ENCODE assay signal across 7 cellular contexts in genomic region chr7:139106227-139106626, GRCh38. TPM values are rescaled to one million over a fixed set of nuclear protein-coding genes. Genes with fewer than 3 reads are reported as not detected.
DNase-seq lines count a peak whose midpoint lies in the region; ATAC-seq and TF ChIP-seq lines count a peak whose summit lies in the region.
"Not testable (repeated sequence)": the region's sequence is repeated elsewhere in the genome, so short reads cannot be mapped to it uniquely, and the experiment has no call there.

No MANE protein-coding gene starts in this region.

- H3K36me3 Mint-ChIP-seq in activated CD4-positive, alpha-beta T cell treated with anti-CD3 and anti-CD28 coated beads for 36 hours (ENCODE audit: low read depth), result peaks cover 61% of the 10 kb centered on the region
- H3K36me3 Mint-ChIP-seq in activated naive CD8-positive, alpha-beta T cell, result peaks cover 14% of the 10 kb centered on the region
- peaks cover 35% of the 10 kb centered on the region for H3K36me3 Mint-ChIP-seq in stimulated activated memory B cell treated with anti-CD40 and anti-IgM and Interleukin-4, amounts not matched to agents 10 μg/mL and 1 μg/mL and 100 μg/mL, for 72 hours

- peaks cover 15% of the 10 kb centered on the region for H3K79me2 ChIP-seq in OCI-LY1 (ENCODE audit: insufficient read depth, low read length)

- H3K27me3 Mint-ChIP-seq in activated CD4-positive, alpha-beta T cell treated with anti-CD3 and anti-CD28 coated beads for 36 hours; activated naive CD8-positive, alpha-beta T cell; stimulated activated memory B cell treated with anti-CD40 and anti-IgM and Interleukin-4, amounts not matched to agents 10 μg/mL and 1 μg/mL and 100 μg/mL, for 72 hours: not testable (repeated sequence)

- not testable (repeated sequence) for DNase-seq in GM12864 (ENCODE audit: low read depth); fibroblast of the aortic adventitia (ENCODE audit: low read depth)
- peak; percentile 47 for DNase-seq in activated CD4-positive, alpha-beta T cell treated with anti-CD3 and anti-CD28 coated beads for 36 hours

- not testable (repeated sequence) for H3K9me3 ChIP-seq in OCI-LY1 (ENCODE audit: low read length); mononuclear cell (ENCODE audit: low read depth, low read length)

- not testable (repeated sequence) for H3K9ac ChIP-seq in OCI-LY1 (ENCODE audit: low read length)

- peaks cover 57% of the 10 kb centered on the region for H3K4me1 ChIP-seq in OCI-LY1 (ENCODE audit: insufficient read depth, low read length, severe bottlenecking)
- peaks cover 55% of the 10 kb centered on the region for H3K4me1 ChIP-seq in mononuclear cell (ENCODE audit: insufficient read depth, low read length)

- not testable (repeated sequence) for H3K27me3 ChIP-seq in OCI-LY1 (ENCODE audit: insufficient read depth, low read length); mononuclear cell (ENCODE audit: insufficient read depth, low read length)

- ATAC-seq in activated CD4-positive, alpha-beta T cell treated with anti-CD3 and anti-CD28 coated beads for 36 hours; stimulated activated memory B cell treated with anti-CD40 and anti-IgM and Interleukin-4, amounts not matched to agents 10 μg/mL and 1 μg/mL and 100 μg/mL, for 72 hours: not testable (repeated sequence)

- H2AFZ ChIP-seq in OCI-LY1 (ENCODE audit: low read length), result not testable (repeated sequence)

- peak overlapping the region; percentile 99 for H3K4me3 Mint-ChIP-seq in activated CD4-positive, alpha-beta T cell treated with anti-CD3 and anti-CD28 coated beads for 36 hours
- H3K4me3 Mint-ChIP-seq in activated naive CD8-positive, alpha-beta T cell, result peak overlapping the region; percentile 100
- peak overlapping the region; percentile 79 for H3K4me3 Mint-ChIP-seq in stimulated activated memory B cell treated with anti-CD40 and anti-IgM and Interleukin-4, amounts not matched to agents 10 μg/mL and 1 μg/mL and 100 μg/mL, for 72 hours

- H3K36me3 ChIP-seq in OCI-LY1 (ENCODE audit: insufficient read depth, low read length), result not testable (repeated sequence)

- not testable (repeated sequence) for H3K9me3 Mint-ChIP-seq in activated CD4-positive, alpha-beta T cell treated with anti-CD3 and anti-CD28 coated beads for 36 hours (ENCODE audit: low read depth); activated naive CD8-positive, alpha-beta T cell (ENCODE audit: low read depth); stimulated activated memory B cell treated with anti-CD40 and anti-IgM and Interleukin-4, amounts not matched to agents 10 μg/mL and 1 μg/mL and 100 μg/mL, for 72 hours

- intact Hi-C loops in activated CD4-positive, alpha-beta T cell treated with anti-CD3 and anti-CD28 coated beads for 36 hours (cut with DNase I, micrococcal nuclease), result loop anchor here (5.0 kb wide), 3 partner anchors 34 to 644 kb away; partner anchors contain the start of genes TRIM24 (in 1 of the 2) and UBN2 (in 1 of the 2)

- not testable (repeated sequence) for H4K20me1 ChIP-seq in OCI-LY1 (ENCODE audit: insufficient read depth, low read length)

- CTCF ChIA-PET in activated CD4-positive, alpha-beta T cell treated with anti-CD3 and anti-CD28 coated beads for 36 hours (lab: Charles Lee), result interaction anchor here (1.0 to 1.6 kb wide), 2 partner anchors 18 to 47 kb away, joined by 3 to 5 read pairs; no protein-coding TSS in a partner anchor

- not testable (repeated sequence) for TF ChIP-seq CTCF in GM12864 (IDR thresholded peaks at IDR 0.05; ENCODE audit: low read depth, low read length, missing control alignments); OCI-LY1 (IDR thresholded peaks at IDR 0.05; ENCODE audit: low read length); fibroblast of the aortic adventitia (IDR thresholded peaks at IDR 0.05; ENCODE audit: insufficient read depth, low read length)

- H3F3A ChIP-seq in OCI-LY1 (ENCODE audit: insufficient read depth, low read length), result not testable (repeated sequence)

- H3K9me2 ChIP-seq in OCI-LY1 (ENCODE audit: low read depth, low read length), result not testable (repeated sequence)

- H3K27ac ChIP-seq in OCI-LY1 (ENCODE audit: low read depth, low read length, poor library complexity, severe bottlenecking), result peak overlapping the region; percentile 76

- H3K4me3 ChIP-seq in GM12864 (ENCODE audit: low read depth, low read length) (peak overlapping the region; percentile 90), fibroblast of the aortic adventitia (ENCODE audit: low read depth, low read length) (peak overlapping the region; percentile 28), mononuclear cell (ENCODE audit: low read length) (peak overlapping the region; percentile 84)
- not testable (repeated sequence) for H3K4me3 ChIP-seq in OCI-LY1 (ENCODE audit: low read depth, low read length, poor library complexity, severe bottlenecking)

- H3K4me2 ChIP-seq in OCI-LY1 (ENCODE audit: low read length), result peak overlapping the region; percentile 76

- POLR2A ChIA-PET in activated CD4-positive, alpha-beta T cell treated with anti-CD3 and anti-CD28 coated beads for 36 hours (lab: Charles Lee), result interaction anchor here (1.0 kb wide), 1 partner anchor 11 kb away, joined by 4 read pairs; no protein-coding TSS in a partner anchor

- peaks cover 32% of the 10 kb centered on the region for H3K4me1 Mint-ChIP-seq in activated CD4-positive, alpha-beta T cell treated with anti-CD3 and anti-CD28 coated beads for 36 hours
- peaks cover 42% of the 10 kb centered on the region for H3K4me1 Mint-ChIP-seq in activated naive CD8-positive, alpha-beta T cell (ENCODE audit: low read depth)
- peaks cover 47% of the 10 kb centered on the region for H3K4me1 Mint-ChIP-seq in stimulated activated memory B cell treated with anti-CD40 and anti-IgM and Interleukin-4, amounts not matched to agents 10 μg/mL and 1 μg/mL and 100 μg/mL, for 72 hours

- peak overlapping the region; percentile 95 for H3K27ac Mint-ChIP-seq in activated CD4-positive, alpha-beta T cell treated with anti-CD3 and anti-CD28 coated beads for 36 hours
- peak overlapping the region; percentile 90 for H3K27ac Mint-ChIP-seq in activated naive CD8-positive, alpha-beta T cell
- H3K27ac Mint-ChIP-seq in stimulated activated memory B cell treated with anti-CD40 and anti-IgM and Interleukin-4, amounts not matched to agents 10 μg/mL and 1 μg/mL and 100 μg/mL, for 72 hours, result peak overlapping the region; percentile 94

RNA-seq across cellular contexts. Expression of gene ZC3HAV1, which starts 3.3 kb away (rescaled TPM):
- total RNA-seq in activated CD4-positive, alpha-beta T cell treated with anti-CD3 and anti-CD28 coated beads for 36 hours, result 100 to 1,000 TPM; 110 to 120 TPM
- total RNA-seq in fibroblast of the aortic adventitia (ENCODE audit: low replicate concordance), result 20.0 and 55.4 TPM in 2 replicates
- 122 TPM for total RNA-seq in mononuclear cell
